Comparison of ENCODE assay signal across 27 cellular contexts in the genomic region with DNA sequence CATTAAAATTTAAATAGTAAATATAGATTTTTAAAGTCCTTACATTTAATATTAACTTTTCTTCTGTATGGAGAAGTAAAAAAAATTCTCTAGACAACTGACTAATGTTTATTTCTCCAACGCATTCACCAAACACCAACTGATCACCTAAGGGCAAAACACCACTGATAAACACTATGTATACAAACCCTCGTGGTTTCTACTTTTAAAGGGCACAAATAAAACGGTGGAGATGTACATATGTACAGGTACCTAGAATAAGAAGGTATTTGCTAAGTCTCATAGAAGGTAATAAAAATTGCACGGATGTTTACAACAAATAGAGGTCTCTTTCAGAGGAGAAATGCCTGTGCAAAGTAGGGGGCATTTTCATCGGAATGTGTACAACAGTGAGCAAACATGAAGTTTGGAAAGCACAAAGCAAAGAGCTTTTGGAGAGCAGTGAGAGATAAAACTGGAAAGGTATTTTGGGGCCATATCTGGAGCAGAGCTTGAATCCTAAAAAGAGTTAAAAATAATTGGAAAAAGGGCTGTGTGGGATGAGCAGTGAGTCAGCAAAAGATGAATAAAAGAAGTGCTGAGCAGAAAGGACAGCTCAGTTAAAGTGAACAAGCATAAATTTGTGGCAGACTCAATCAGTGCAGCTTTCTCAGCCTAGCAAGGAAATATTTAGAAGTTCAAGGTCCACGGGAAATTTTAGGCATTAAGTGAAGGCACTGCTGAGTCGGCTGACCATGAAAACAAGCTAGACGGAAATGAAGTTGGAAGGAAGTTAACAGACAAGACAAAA.
DNase-seq lines count a peak whose midpoint lies in the region; ATAC-seq, FAIRE-seq and TF ChIP-seq lines count a peak whose summit lies in the region.
"Had no signal": no experiment of that assay in that cellular context is flagged by ENCODE, and none has a peak within 500 bp of the region (broad histone marks: within the 10 kb centered on the region; RNA-seq: fewer than 3 reads in every experiment).

No MANE protein-coding gene starts in this region.

- no TSS peak for BruUV-seq in HepG2 (replicated peaks; lab: Mats Ljungman, UMichigan)

- POLR2A ChIA-PET in HepG2 (lab: Yijun Ruan, JAX) = interaction anchor here (0.5 kb wide), 1 partner anchor 165 kb away, joined by 3 read pairs; no protein-coding TSS in a partner anchor

- no peak for FAIRE-seq in HepG2 (lab: Jason Lieb, UNC)
- FAIRE-seq: A204.1 had no signal

- H3K4me1 ChIP-seq in HepG2 (ENCODE audit: insufficient read depth, low read length) = peaks cover 10% of the 10 kb centered on the region
- H3K4me1 ChIP-seq: ascending aorta, esophagus squamous epithelium, lower lobe of right lung, SJCRH30 had no signal

- TF ChIP-seq EP300 in HepG2 (IDR thresholded peaks at IDR 0.05; ENCODE audit: low read depth in 2 of 2, low read length in 2 of 2) = no peak
- TF ChIP-seq EP300 in HepG2 (CRISPR knock-in tag; IDR thresholded peaks at IDR 0.05; ENCODE audit: borderline replicate concordance) = no peak

- no peaks in the 10 kb centered on the region for H3K9me3 ChIP-seq in HepG2 (ENCODE audit: low read length)
- H3K9me3 ChIP-seq: ascending aorta, esophagus squamous epithelium, lower lobe of right lung, SJCRH30 had no signal

- H3K79me2 ChIP-seq in HepG2 (ENCODE audit: insufficient read depth, low read length) = no peaks in the 10 kb centered on the region

- no peak overlapping the region for H2AFZ ChIP-seq in HepG2 (ENCODE audit: low read length)

- no peaks in the 10 kb centered on the region; a peak in 2 of 5 replicates for H3K27me3 ChIP-seq in HepG2 (ENCODE audit: control insufficient read depth in 1 of 2, insufficient read depth in 2 of 2, low read length in 2 of 2)
- H3K27me3 ChIP-seq: ascending aorta, esophagus squamous epithelium, SJCRH30 had no signal

- H3K4me2 ChIP-seq in HepG2 (ENCODE audit: low read depth, low read length) = peak overlapping the region; percentile 48

- in situ Hi-C loops in HepG2 (cut with HindIII; ENCODE audit: extremely low pct_ligation_motif_present, low pct_unique_long_range_greater_than_20kb) = no loop called here

- no peak for TF ChIP-seq RAD21 in HepG2 (CRISPR knock-in tag; IDR thresholded peaks at IDR 0.05)

- H3K9ac ChIP-seq in HepG2 (ENCODE audit: insufficient read depth, low read depth, low read length) = no peak overlapping the region

- H4K20me1 ChIP-seq in HepG2 (ENCODE audit: insufficient read depth, low read length) = no peaks in the 10 kb centered on the region

- under 1% methylated on average over 8 of the region's 8 CpGs for WGBS in HepG2 (ENCODE audit: low lambda C conversion rate)

- intact Hi-C loops in HepG2 (cut with micrococcal nuclease; ENCODE audit: unreplicated experiment) = no loop called here

- TF ChIP-seq CTCF in 22Rv1 (IDR thresholded peaks at IDR 0.05) (no peak), HepG2 (CRISPR knock-in tag; IDR thresholded peaks at IDR 0.05) (no peak)

- CTCF ChIA-PET in HepG2 (lab: Yijun Ruan, JAX; ENCODE audit: low intra/inter-chr PET ratio, low total read pairs) = no interaction called here

- no peak overlapping the region for H3K4me3 ChIP-seq in HepG2 (replicated peaks in 1 of 3; ENCODE audit: insufficient read depth in 1 of 3, low read depth in 2 of 3, low read length in 3 of 3)
- H3K4me3 ChIP-seq: ascending aorta, esophagus squamous epithelium, lower lobe of right lung, SJCRH30 had no signal

- H3K27ac ChIP-seq in 22Rv1 (peak overlapping the region; percentile 14; the same call in 1 of the 2 replicates), HepG2 (ENCODE audit: extremely low read length, insufficient read depth, low read length) (no peak overlapping the region)
- H3K27ac ChIP-seq: ascending aorta, esophagus squamous epithelium, lower lobe of right lung, SJCRH30 had no signal

- no peak for TF ChIP-seq POLR2A in HepG2 (IDR thresholded peaks at IDR 0.05; ENCODE audit: insufficient read depth in 1 of 2, low read depth in 2 of 2, low read length in 2 of 2)

- H3K36me3 ChIP-seq in HepG2 (replicated peaks in 1 of 2; ENCODE audit: control insufficient read depth in 1 of 2, insufficient read depth in 2 of 2, low read length in 2 of 2) = no peaks in the 10 kb centered on the region
- H3K36me3 ChIP-seq: ascending aorta, esophagus squamous epithelium, lower lobe of right lung, SJCRH30 had no signal

- DNase-seq in HT1080 (ENCODE audit: low read depth) (peak; percentile 10), astrocyte of the hippocampus (ENCODE audit: low read depth, low spot score) (peak; percentile 9), HepG2 (ENCODE audit: low spot score) (no peak), NCI-H1436 treated with DMSO at 0.1 percent for 48 hours (lab: John Stamatoyannopoulos, UW) (no peak), NCI-H2029 (lab: John Stamatoyannopoulos, UW) (no peak)
- DNase-seq: activated CD4-positive, CD25-positive, alpha-beta regulatory T cell; activated gamma-delta T cell treated with Interleukin-2 at 50 U/mL for 16 hours; activated T-cell treated with anti-CD3 and anti-CD28 coated beads, Interleukin-2, amount 50 U/mL, for 24 hours; AML-193; CD4-positive, alpha-beta T cell; central memory CD4-positive, alpha-beta T cell; esophagus squamous epithelium; H9; kidney glomerular epithelial cell; lower lobe of right lung; NCI-H1092; NCI-H187; NCI-H2171; NCI-H510A; RPMI8226; SJCRH30; stimulated activated naive CD4-positive, alpha-beta T cell treated with Interleukin-2 at 50 U/mL for 16 hours had no signal

- ATAC-seq in HepG2 (peak; percentile 66), esophagus mucosa (no peak), HG02588 (IDR thresholded peaks at IDR 0.05; ENCODE audit: unreplicated experiment) (no peak)
- ATAC-seq: lower lobe of right lung had no signal

TF ChIP-seq in HepG2, 621 proteins besides CTCF, POLR2A, EP300 and RAD21:
- TF ChIP-seq ZNF547 (CRISPR knock-in tag; IDR thresholded peaks at IDR 0.05) (no peak), ZNF879 (CRISPR knock-in tag; IDR thresholded peaks at IDR 0.05) (no peak), ZNF768 (CRISPR knock-in tag; IDR thresholded peaks at IDR 0.05) (no peak), ZNF775 (CRISPR knock-in tag; IDR thresholded peaks at IDR 0.05; ENCODE audit: borderline replicate concordance) (no peak), ZNF749 (CRISPR knock-in tag; IDR thresholded peaks at IDR 0.05; ENCODE audit: borderline replicate concordance) (no peak), ZNF572 (CRISPR knock-in tag; IDR thresholded peaks at IDR 0.05) (no peak), ZNF326 (CRISPR knock-in tag; IDR thresholded peaks at IDR 0.05; ENCODE audit: borderline replicate concordance) (no peak), GFI1 (CRISPR knock-in tag; IDR thresholded peaks at IDR 0.05; ENCODE audit: borderline replicate concordance) (0 out of 2 replicates have a peak, but pooled peaks have one; percentile 26), SP1 (IDR thresholded peaks at IDR 0.05) (no peak), SP1 (CRISPR knock-in tag; IDR thresholded peaks at IDR 0.05) (no peak), ZNF7 (CRISPR knock-in tag; IDR thresholded peaks at IDR 0.05) (no peak), ZNF282 (IDR thresholded peaks at IDR 0.05; ENCODE audit: partially characterized antibody) (no peak), ZNF564 (CRISPR knock-in tag; IDR thresholded peaks at IDR 0.05) (no peak), ZNF496 (CRISPR knock-in tag; IDR thresholded peaks at IDR 0.05; ENCODE audit: insufficient replicate concordance) (no peak), ZNF546 (CRISPR knock-in tag; conservative IDR thresholded peaks at IDR 0.05) (no peak), BRCA1 (CRISPR knock-in tag; IDR thresholded peaks at IDR 0.05) (no peak), NFE2L2 (IDR thresholded peaks at IDR 0.05; ENCODE audit: low read length) (peak; percentile 50; the same call in 1 of the 2 replicates), NR3C1 (CRISPR knock-in tag; IDR thresholded peaks at IDR 0.05) (no peak), ZNF616 (CRISPR knock-in tag; IDR thresholded peaks at IDR 0.05; ENCODE audit: low read depth) (no peak), MAFK (conservative IDR thresholded peaks at IDR 0.05 in 1 of 2, IDR thresholded peaks at IDR 0.05 in 1 of 2; ENCODE audit: low read length in 2 of 2) (0 out of 4 replicates have a peak, but pooled peaks of 1 of the 2 experiments have one; percentile 2)
- TF ChIP-seq, protein P1, sequence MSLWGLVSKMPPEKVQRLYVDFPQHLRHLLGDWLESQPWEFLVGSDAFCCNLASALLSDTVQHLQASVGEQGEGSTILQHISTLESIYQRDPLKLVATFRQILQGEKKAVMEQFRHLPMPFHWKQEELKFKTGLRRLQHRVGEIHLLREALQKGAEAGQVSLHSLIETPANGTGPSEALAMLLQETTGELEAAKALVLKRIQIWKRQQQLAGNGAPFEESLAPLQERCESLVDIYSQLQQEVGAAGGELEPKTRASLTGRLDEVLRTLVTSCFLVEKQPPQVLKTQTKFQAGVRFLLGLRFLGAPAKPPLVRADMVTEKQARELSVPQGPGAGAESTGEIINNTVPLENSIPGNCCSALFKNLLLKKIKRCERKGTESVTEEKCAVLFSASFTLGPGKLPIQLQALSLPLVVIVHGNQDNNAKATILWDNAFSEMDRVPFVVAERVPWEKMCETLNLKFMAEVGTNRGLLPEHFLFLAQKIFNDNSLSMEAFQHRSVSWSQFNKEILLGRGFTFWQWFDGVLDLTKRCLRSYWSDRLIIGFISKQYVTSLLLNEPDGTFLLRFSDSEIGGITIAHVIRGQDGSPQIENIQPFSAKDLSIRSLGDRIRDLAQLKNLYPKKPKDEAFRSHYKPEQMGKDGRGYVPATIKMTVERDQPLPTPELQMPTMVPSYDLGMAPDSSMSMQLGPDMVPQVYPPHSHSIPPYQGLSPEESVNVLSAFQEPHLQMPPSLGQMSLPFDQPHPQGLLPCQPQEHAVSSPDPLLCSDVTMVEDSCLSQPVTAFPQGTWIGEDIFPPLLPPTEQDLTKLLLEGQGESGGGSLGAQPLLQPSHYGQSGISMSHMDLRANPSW (CRISPR knock-in tag; IDR thresholded peaks at IDR 0.05; ENCODE audit: borderline replicate concordance) = no peak
- TF ChIP-seq, protein P2, sequence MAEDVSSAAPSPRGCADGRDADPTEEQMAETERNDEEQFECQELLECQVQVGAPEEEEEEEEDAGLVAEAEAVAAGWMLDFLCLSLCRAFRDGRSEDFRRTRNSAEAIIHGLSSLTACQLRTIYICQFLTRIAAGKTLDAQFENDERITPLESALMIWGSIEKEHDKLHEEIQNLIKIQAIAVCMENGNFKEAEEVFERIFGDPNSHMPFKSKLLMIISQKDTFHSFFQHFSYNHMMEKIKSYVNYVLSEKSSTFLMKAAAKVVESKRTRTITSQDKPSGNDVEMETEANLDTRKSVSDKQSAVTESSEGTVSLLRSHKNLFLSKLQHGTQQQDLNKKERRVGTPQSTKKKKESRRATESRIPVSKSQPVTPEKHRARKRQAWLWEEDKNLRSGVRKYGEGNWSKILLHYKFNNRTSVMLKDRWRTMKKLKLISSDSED (CRISPR knock-in tag; IDR thresholded peaks at IDR 0.05) = no peak

Comparison
In these comparisons a context has a peak if more than half of its experiments do, and no peak if none do; other contexts are left out.
1. DNase-seq: peak in HT1080 (single experiment) and astrocyte of the hippocampus (single experiment); none in HepG2 (single experiment), NCI-H1436 treated with DMSO at 0.1 percent for 48 hours (single experiment) and NCI-H2029 (single experiment).